Comparison of ENCODE assay signal across 8 cellular contexts in genomic region chr17:74750327-74751069, GRCh38. TPM values are rescaled to one million over a fixed set of nuclear protein-coding genes. Genes with fewer than 3 reads are reported as not detected.
DNase-seq lines count a peak whose midpoint lies in the region; ATAC-seq, FAIRE-seq and TF ChIP-seq lines count a peak whose summit lies in the region.

No MANE protein-coding gene starts in this region.

- H3K4me3 Mint-ChIP-seq in central memory CD8-positive, alpha-beta T cell: peak overlapping the region; percentile 100

- TF ChIP-seq CTCF in A549 (IDR thresholded peaks at IDR 0.05): no peak

- ATAC-seq in A549 (no peak), GM18511 (IDR thresholded peaks at IDR 0.05; ENCODE audit: unreplicated experiment) (no peak)
- ATAC-seq in central memory CD8-positive, alpha-beta T cell (replicated peaks; ENCODE audit: extremely low read depth, poor library complexity, severe bottlenecking): no peak
- no peak for ATAC-seq in activated CD4-positive, CD25-positive, alpha-beta regulatory T cell treated with anti-CD3 and anti-CD28 coated beads, Interleukin-2, amount 50 U/mL, for 24 hours

- 0 out of 6 replicates have a peak overlapping the region, but pooled peaks of 1 of the 2 experiments have one; percentile 15 for H3K27ac ChIP-seq in A549

- H3K4me1 ChIP-seq in A549: peaks cover 30% of the 10 kb centered on the region

- peak overlapping the region; percentile 98 for H3K27ac Mint-ChIP-seq in central memory CD8-positive, alpha-beta T cell (ENCODE audit: low read depth)

- FAIRE-seq in A549 (lab: Jason Lieb, UNC): no peak

- DNase-seq in A549 (ENCODE audit: low read depth in 1 of 2, low spot score in 1 of 2) (no peak), HuH-7 (ENCODE audit: low spot score) (peak; percentile 83), mucosa of gallbladder (ENCODE audit: low spot score) (peak; percentile 88), NCI-H2196 treated with DMSO at 0.1 percent for 48 hours (lab: John Stamatoyannopoulos, UW; ENCODE audit: unreplicated experiment) (no peak), activated gamma-delta T cell (lab: John Stamatoyannopoulos, UW) (no peak)
- no peak for DNase-seq in central memory CD8-positive, alpha-beta T cell (ENCODE audit: low spot score in 2 of 2)

- H3K4me2 ChIP-seq in A549: peak overlapping the region; percentile 90

- H3K4me1 Mint-ChIP-seq in central memory CD8-positive, alpha-beta T cell: peaks cover 65% of the 10 kb centered on the region

- CTCF ChIA-PET in A549 (lab: Yijun Ruan, JAX): interaction anchor here (1.0 to 21.5 kb wide), 9 partner anchors 12 to 184 kb away, joined by 3 to 705 read pairs (median 6); partner anchors contain the start of genes NAT9 and RAB37

- 81% methylated on average over 13 of the region's 13 CpGs for WGBS in A549 (ENCODE audit: missing lambda C conversion rate)

- H3K9me3 ChIP-seq in A549: no peaks in the 10 kb centered on the region

- POLR2A ChIA-PET in A549 (lab: Yijun Ruan, JAX): interaction anchor here (1.5 to 1.7 kb wide), 2 partner anchors 9 to 93 kb away, joined by 11 to 12 read pairs; no protein-coding TSS in a partner anchor

- TF ChIP-seq RAD21 in A549 (conservative IDR thresholded peaks at IDR 0.05 in 1 of 2, IDR thresholded peaks at IDR 0.05 in 1 of 2): no peak

- no peak for TF ChIP-seq EP300 in A549 (IDR thresholded peaks at IDR 0.05)

- no peaks in the 10 kb centered on the region for H3K9me3 Mint-ChIP-seq in central memory CD8-positive, alpha-beta T cell

- no peak; the same call in 1 of the 2 replicates for TF ChIP-seq POLR2A in A549 (IDR thresholded peaks at IDR 0.05; ENCODE audit: low read length)

- H3K27me3 Mint-ChIP-seq in central memory CD8-positive, alpha-beta T cell: no peaks in the 10 kb centered on the region

- H3K4me3 ChIP-seq in A549: no peak overlapping the region

- H3K36me3 Mint-ChIP-seq in central memory CD8-positive, alpha-beta T cell (ENCODE audit: insufficient read depth): peaks cover 50% of the 10 kb centered on the region

TF ChIP-seq in A549, 52 proteins besides CTCF, POLR2A, EP300 and RAD21:
- TF ChIP-seq KDM1A (IDR thresholded peaks at IDR 0.05; ENCODE audit: low read depth) (no peak), ELK1 (IDR thresholded peaks at IDR 0.05; ENCODE audit: low read depth, low read length) (no peak)

RNA-seq across cellular contexts. Expression of gene NHERF1, which starts 2.1 kb away (rescaled TPM):
- 50.2 and 51.5 TPM in 2 replicates for polyA plus RNA-seq in A549 (2011; rRNA removed)
- polyA plus RNA-seq in A549 (2012; cell fraction: cytosol; rRNA removed): 42.4 and 49.5 TPM in 2 replicates
- polyA plus RNA-seq in A549 (2012; cell fraction: nucleus; rRNA removed): 39.5 and 41.7 TPM in 2 replicates
- 34.2 to 41.5 TPM (median 40.8 TPM) in 3 replicates for polyA plus RNA-seq in A549 (2017; fragmentation: RNase III; extraction: RNeasy Plus Mini Kit Qiagen cat#74134 plus additional on column Dnase treatment)
- 48.8 and 51.2 TPM in 2 replicates for polyA minus RNA-seq in A549 (2011; rRNA and poly(A)+ RNA removed)
- 568 TPM for total RNA-seq in mucosa of gallbladder

RNA-seq across cellular contexts. Expression of gene RAB37, which starts 13.4 kb away (rescaled TPM):
- polyA plus RNA-seq in A549 (2011; rRNA removed) (15.8 and 18.7 TPM in 2 replicates), A549 (2017; fragmentation: RNase III; extraction: RNeasy Plus Mini Kit Qiagen cat#74134 plus additional on column Dnase treatment) (1.1 to 2.8 TPM (median 2.4 TPM) in 3 replicates)
- 1.4 and 2.0 TPM in 2 replicates for polyA plus RNA-seq in A549 (2012; cell fraction: cytosol; rRNA removed)
- polyA plus RNA-seq in A549 (2012; cell fraction: nucleus; rRNA removed): 2.5 and 2.9 TPM in 2 replicates
- 11.6 and 11.7 TPM in 2 replicates for polyA minus RNA-seq in A549 (2011; rRNA and poly(A)+ RNA removed)
- 5.1 TPM for total RNA-seq in mucosa of gallbladder

RNA-seq across cellular contexts. Expression of gene NAT9, which starts 25.6 kb away (rescaled TPM):
- polyA plus RNA-seq in A549 (2011; rRNA removed) (42.9 and 43.4 TPM in 2 replicates), A549 (2017; fragmentation: RNase III; extraction: RNeasy Plus Mini Kit Qiagen cat#74134 plus additional on column Dnase treatment) (63.7 to 74.3 TPM (median 71.4 TPM) in 3 replicates)
- polyA plus RNA-seq in A549 (2012; cell fraction: cytosol; rRNA removed): 46.5 and 51.1 TPM in 2 replicates
- 195 and 238 TPM in 2 replicates for polyA plus RNA-seq in A549 (2012; cell fraction: nucleus; rRNA removed)
- polyA minus RNA-seq in A549 (2011; rRNA and poly(A)+ RNA removed): 48.7 and 56.5 TPM in 2 replicates
- 43.7 TPM for total RNA-seq in mucosa of gallbladder

RNA-seq across cellular contexts. Expression of gene CD300LF, which starts 37.8 kb away (rescaled TPM):
- not detected in 2 replicates for polyA plus RNA-seq in A549 (2011; rRNA removed)
- not detected in 2 replicates for polyA plus RNA-seq in A549 (2012; cell fraction: cytosol; rRNA removed)
- not detected in 2 replicates for polyA plus RNA-seq in A549 (2012; cell fraction: nucleus; rRNA removed)
- not detected in 3 replicates for polyA plus RNA-seq in A549 (2017; fragmentation: RNase III; extraction: RNeasy Plus Mini Kit Qiagen cat#74134 plus additional on column Dnase treatment)
- not detected in 2 replicates for polyA minus RNA-seq in A549 (2011; rRNA and poly(A)+ RNA removed)
- total RNA-seq in mucosa of gallbladder: 1.8 TPM

Comparison
In these comparisons a context has a peak if more than half of its experiments do, and no peak if none do; other contexts are left out.
1. DNase-seq: peak in HuH-7 (single experiment) and mucosa of gallbladder (single experiment); none in A549 (0 of 2), central memory CD8-positive, alpha-beta T cell (0 of 2), NCI-H2196 treated with DMSO at 0.1 percent for 48 hours (single experiment) and activated gamma-delta T cell (single experiment).